In genomic region chr11:10778217-10778970, GRCh38 we compare ENCODE assay signal across 12 cellular contexts. TPM values are rescaled to one million over a fixed set of nuclear protein-coding genes. Genes with fewer than 3 reads are reported as not detected.
DNase-seq lines count a peak whose midpoint lies in the region; ATAC-seq and TF ChIP-seq lines count a peak whose summit lies in the region.
"Had no signal": no experiment of that assay in that cellular context is flagged by ENCODE, and none has a peak within 500 bp of the region (broad histone marks: within the 10 kb centered on the region; RNA-seq: fewer than 3 reads in every experiment).

No MANE protein-coding gene starts in this region.

- H3K36me3 ChIP-seq in lung (ENCODE audit: control insufficient read depth in 2 of 2, insufficient read depth in 2 of 2, low read length in 2 of 2) (peaks cover 22 to 28% of the 10 kb centered on the region in 2 donors), thymus (ENCODE audit: control insufficient read depth, insufficient read depth) (peaks cover 47% of the 10 kb centered on the region), testis (ENCODE audit: low read depth, missing control alignments) (no peaks in the 10 kb centered on the region)

- ATAC-seq in lung (ENCODE audit: insufficient read depth, low FRiP score): no peak
- no peak for ATAC-seq in GM21526 (IDR thresholded peaks at IDR 0.05; ENCODE audit: low FRiP score, unreplicated experiment)
- ATAC-seq: Panc1; stimulated activated naive CD8-positive, alpha-beta T cell treated with anti-CD3 and anti-CD28 coated beads, Interleukin-15, amount 100 ng/mL, for 72 hours had no signal

- TF ChIP-seq POLR2A in testis (IDR thresholded peaks at IDR 0.05): no peak

- no peak for TF ChIP-seq CTCF in HL-60 (IDR thresholded peaks at IDR 0.05; ENCODE audit: insufficient read depth, low read length)
- peak in 1 of 56 donors; percentile 10 for TF ChIP-seq CTCF in dorsolateral prefrontal cortex (IDR thresholded peaks at IDR 0.05 in 54 of 56, conservative IDR thresholded peaks at IDR 0.05 in 2 of 56; ENCODE audit: low read depth in 1 of 56, partially characterized antibody in 56 of 56)
- TF ChIP-seq CTCF in lung (IDR thresholded peaks at IDR 0.05; ENCODE audit: control extremely low read depth, extremely low read depth): no peak
- no peak for TF ChIP-seq CTCF in testis (IDR thresholded peaks at IDR 0.05)

- H3K27ac ChIP-seq in HL-60 (replicated peaks): peak overlapping the region; percentile 73
- peak overlapping the region in 54 of 59 donors; percentile 4 to 79 (median 52) for H3K27ac ChIP-seq in dorsolateral prefrontal cortex
- H3K27ac ChIP-seq in lung (ENCODE audit: low read depth in 1 of 2, low read length in 1 of 2): peak overlapping the region; percentile 70 to 91
- peak overlapping the region; percentile 2 for H3K27ac ChIP-seq in thymus (ENCODE audit: low read depth)
- H3K27ac ChIP-seq in testis: no peak overlapping the region
- H3K27ac ChIP-seq: cardiac muscle cell had no signal

- H3K4me1 ChIP-seq in lung (ENCODE audit: control insufficient read depth in 2 of 2, insufficient read depth in 2 of 2, low read length in 2 of 2) (peaks cover 1 to 8% of the 10 kb centered on the region in 2 donors), thymus (ENCODE audit: control insufficient read depth, insufficient read depth, low read length) (no peaks in the 10 kb centered on the region), testis (no peaks in the 10 kb centered on the region)

- H3K9me3 ChIP-seq in lung (ENCODE audit: control insufficient read depth in 2 of 2, insufficient read depth in 1 of 2, low read length in 1 of 2) (no peaks in the 10 kb centered on the region), thymus (ENCODE audit: control insufficient read depth) (no peaks in the 10 kb centered on the region), testis (no peaks in the 10 kb centered on the region)

- DNase-seq in HL-60 (ENCODE audit: low read depth in 1 of 2, low spot score in 1 of 2): no peak
- DNase-seq in dorsolateral prefrontal cortex: peak in 4 of 10 donors; percentile 29 to 56 (median 41)
- no peak for DNase-seq in lung (ENCODE audit: low spot score)
- no peak for DNase-seq in testis
- DNase-seq in NCI-H128 (lab: John Stamatoyannopoulos, UW; ENCODE audit: unreplicated experiment): no peak
- DNase-seq: activated CD4-positive, alpha-beta T cell treated with anti-CD3 and anti-CD28 coated beads, Interleukin-2, amount 50 U/mL, for 4 hours; NCI-H1436; stimulated activated naive CD8-positive, alpha-beta T cell treated with anti-CD3 and anti-CD28 coated beads, Interleukin-15, amount 100 ng/mL, for 72 hours had no signal

- WGBS in lung, 2 donors: 78 to 94% methylated on average over 13 of the region's 13 CpGs
- 97% methylated on average over 13 of the region's 13 CpGs for WGBS in thymus
- WGBS in testis, 2 donors: 73 to 81% methylated on average over 8 to 13 of the region's 13 CpGs

- intact Hi-C loops in dorsolateral prefrontal cortex (cut with DNase I) (no loop called here), testis (cut with DNase I; ENCODE audit: low total_unique reads) (no loop called here)

- no peaks in the 10 kb centered on the region for H3K27me3 ChIP-seq in HL-60 (ENCODE audit: insufficient read depth, poor library complexity, severe bottlenecking)
- no peaks in the 10 kb centered on the region for H3K27me3 ChIP-seq in dorsolateral prefrontal cortex
- H3K27me3 ChIP-seq in lung (ENCODE audit: control insufficient read depth, insufficient read depth): no peaks in the 10 kb centered on the region
- H3K27me3 ChIP-seq in thymus (ENCODE audit: control insufficient read depth, insufficient read depth): no peaks in the 10 kb centered on the region
- no peaks in the 10 kb centered on the region for H3K27me3 ChIP-seq in testis
- H3K27me3 ChIP-seq: cardiac muscle cell had no signal

- no peak overlapping the region for H3K4me3 ChIP-seq in HL-60 (replicated peaks; ENCODE audit: insufficient read depth, low read length)
- no peak overlapping the region for H3K4me3 ChIP-seq in dorsolateral prefrontal cortex
- no peak overlapping the region for H3K4me3 ChIP-seq in lung
- no peak overlapping the region for H3K4me3 ChIP-seq in thymus (ENCODE audit: low read length)
- H3K4me3 ChIP-seq in testis: no peak overlapping the region
- H3K4me3 ChIP-seq: cardiac muscle cell had no signal

RNA-seq across cellular contexts. Expression of gene CTR9, which starts 27.3 kb away (rescaled TPM):
- 10 to 100 TPM; 20.3 to 43.5 (median 27.9) TPM for total RNA-seq in dorsolateral prefrontal cortex
- 10 to 100 TPM; 26.2 to 40.0 TPM for total RNA-seq in lung
- polyA plus RNA-seq in lung: 10 to 100 TPM; 13.2 to 18.1 TPM
- 27.4 TPM for polyA plus RNA-seq in thymus
- 10 to 100 TPM; 47.3 to 50.9 TPM for total RNA-seq in testis
- polyA plus RNA-seq in testis (ENCODE audit: insufficient read depth, low read depth, low replicate concordance): 48.6 TPM

RNA-seq across cellular contexts. Expression of gene EIF4G2, which starts 30.3 kb away (rescaled TPM):
- 100 to 1,000 TPM; 452 to 826 (median 596) TPM for total RNA-seq in dorsolateral prefrontal cortex
- 100 to 1,000 TPM; 750 to 932 TPM for total RNA-seq in lung
- polyA plus RNA-seq in lung: 100 to 1,000 TPM; 189 to 325 TPM
- polyA plus RNA-seq in thymus: 391 TPM
- 100 to 1,000 TPM; 451 to 519 TPM for total RNA-seq in testis
- 501 TPM for polyA plus RNA-seq in testis (ENCODE audit: insufficient read depth, low read depth, low replicate concordance)

Comparison
In these comparisons a context has a peak if more than half of its experiments do, and no peak if none do; other contexts are left out.
1. H3K27ac ChIP-seq: peak in HL-60 (single experiment), dorsolateral prefrontal cortex (54 of 59), lung (2 of 2) and thymus (single experiment); none in testis (0 of 2).